9 cellular contexts compared by ENCODE assay signal in genomic region chr2:202599105-202599504, GRCh38.
"Had no signal": no experiment of that assay in that cellular context is flagged by ENCODE, and none has a peak within 500 bp of the region (broad histone marks: within the 10 kb centered on the region; RNA-seq: fewer than 3 reads in every experiment).

No MANE protein-coding gene starts in this region.

- H3K36me3 ChIP-seq: HAP-1 had no signal

- H3K9me3 Mint-ChIP-seq: HFFc6, IgD-negative memory B cell had no signal

- H3K9me3 ChIP-seq: HAP-1 had no signal

- H3K27ac Mint-ChIP-seq: HFFc6, IgD-negative memory B cell had no signal

- H3K4me3 ChIP-seq: GM23248, HAP-1 had no signal

- ATAC-seq: HCT116, HepG2 had no signal

- H3K4me3 Mint-ChIP-seq: HFFc6 had no signal

- DNase-seq: GM23248, GOT3, H7, HFFc6, KBM-7 had no signal

- H3K27me3 Mint-ChIP-seq: IgD-negative memory B cell had no signal

- H3K27ac ChIP-seq: GM23248 had no signal
